8 cellular contexts compared by ENCODE assay signal in genomic region chr17:58517378-58517927, GRCh38. TPM values are rescaled to one million over a fixed set of nuclear protein-coding genes. Genes with fewer than 3 reads are reported as not detected.
DNase-seq lines count a peak whose midpoint lies in the region; ATAC-seq, FAIRE-seq and TF ChIP-seq lines count a peak whose summit lies in the region.

No MANE protein-coding gene starts in this region.

- peak overlapping the region; percentile 86 for H3K4me2 ChIP-seq in neuronal stem cell (ENCODE audit: insufficient read depth, low read length, poor library complexity, severe bottlenecking)

- H2AFZ ChIP-seq in neuronal stem cell (ENCODE audit: low read length), result peak overlapping the region; percentile 84

- peak overlapping the region; percentile 88 for H3K4me3 ChIP-seq in GM06990 (replicated peaks; ENCODE audit: low read depth, low read length)
- peak overlapping the region; percentile 88 for H3K4me3 ChIP-seq in LNCaP clone FGC (ENCODE audit: low read depth, low read length)
- peak overlapping the region; percentile 65 for H3K4me3 ChIP-seq in effector memory CD4-positive, alpha-beta T cell (ENCODE audit: insufficient read depth, low read depth, low read length, poor library complexity, severe bottlenecking)
- peak overlapping the region; percentile 80 to 83 for H3K4me3 ChIP-seq in neuronal stem cell (ENCODE audit: low read length in 2 of 2)

- H3K4ac ChIP-seq in neuronal stem cell (ENCODE audit: low read length), result no peak overlapping the region

- H4K8ac ChIP-seq in neuronal stem cell (ENCODE audit: low read depth, low read length), result no peak overlapping the region

- peak overlapping the region; percentile 79 for H3K18ac ChIP-seq in neuronal stem cell (ENCODE audit: low read length)

- H2BK15ac ChIP-seq in neuronal stem cell (ENCODE audit: low read length), result peak overlapping the region; percentile 27

- DNase-seq in GM06990 (ENCODE audit: extremely low read depth, insufficient read length), result no peak
- no peak for DNase-seq in LNCaP clone FGC (ENCODE audit: low read depth)
- DNase-seq in effector memory CD4-positive, alpha-beta T cell, result no peak
- DNase-seq in neuronal stem cell (ENCODE audit: low spot score), result no peak
- DNase-seq in frontal cortex (ENCODE audit: low spot score in 2 of 2), result no peak
- no peak for DNase-seq in HCEC 1CT
- DNase-seq in AML-193 (lab: John Stamatoyannopoulos, UW), result no peak

- peak overlapping the region; percentile 91 for H3K9ac ChIP-seq in neuronal stem cell (ENCODE audit: low read depth, low read length, poor library complexity)

- no peak for TF ChIP-seq CTCF in GM06990 (IDR thresholded peaks at IDR 0.05; ENCODE audit: insufficient read depth, low read length, poor library complexity, severe bottlenecking)
- TF ChIP-seq CTCF in LNCaP clone FGC (IDR thresholded peaks at IDR 0.05; ENCODE audit: control insufficient read depth, extremely low read depth, insufficient read depth), result no peak

- peaks cover 13% of the 10 kb centered on the region for H3K79me1 ChIP-seq in neuronal stem cell (ENCODE audit: low read depth, low read length)

- peak overlapping the region; percentile 94 for H3K23ac ChIP-seq in neuronal stem cell (ENCODE audit: low read depth, low read length, poor library complexity)

- H3K27me3 ChIP-seq in GM06990 (replicated peaks; ENCODE audit: control insufficient read depth, insufficient read depth, low read length) (no peaks in the 10 kb centered on the region), neuronal stem cell (ENCODE audit: control insufficient read depth in 3 of 3, insufficient read depth in 3 of 3, low read depth in 1 of 3, low read length in 3 of 3) (peaks cover 0 to 2% (median 0%) of the 10 kb centered on the region in 3 experiments)
- no peaks in the 10 kb centered on the region for H3K27me3 ChIP-seq in effector memory CD4-positive, alpha-beta T cell (replicated peaks; ENCODE audit: control insufficient read depth, insufficient read depth, low read length, poor library complexity, severe bottlenecking)

- peak overlapping the region; percentile 25 for H3K14ac ChIP-seq in neuronal stem cell (ENCODE audit: low read length)

- no peaks in the 10 kb centered on the region for H3K9me3 ChIP-seq in effector memory CD4-positive, alpha-beta T cell (ENCODE audit: control insufficient read depth, low read length)
- no peaks in the 10 kb centered on the region for H3K9me3 ChIP-seq in neuronal stem cell (replicated peaks in 1 of 2; ENCODE audit: control insufficient read depth in 2 of 2, insufficient read depth in 1 of 2, low read depth in 1 of 2, low read length in 2 of 2)

- H2AK5ac ChIP-seq in neuronal stem cell (ENCODE audit: low read depth, low read length), result peak overlapping the region; percentile 65

- peaks cover 1% of the 10 kb centered on the region for H3K36me3 ChIP-seq in GM06990 (ENCODE audit: control insufficient read depth, insufficient read depth, low read length)
- H3K36me3 ChIP-seq in effector memory CD4-positive, alpha-beta T cell (ENCODE audit: control insufficient read depth, insufficient read depth, low read length), result peaks cover under 1% of the 10 kb centered on the region
- H3K36me3 ChIP-seq in neuronal stem cell (replicated peaks in 1 of 2; ENCODE audit: control insufficient read depth in 2 of 2, insufficient read depth in 2 of 2, low read length in 2 of 2), result peaks cover 1 to 15% of the 10 kb centered on the region in 2 donors

- no peak overlapping the region for H2BK120ac ChIP-seq in neuronal stem cell (ENCODE audit: low read depth, low read length)

- ATAC-seq in GM19351 (IDR thresholded peaks at IDR 0.05; ENCODE audit: unreplicated experiment), result no peak

- H2BK12ac ChIP-seq in neuronal stem cell (ENCODE audit: low read length), result no peak overlapping the region

- no CpG with 5 or more reads among the region's 27 CpGs for WGBS in neuronal stem cell (ENCODE audit: extremely low coverage in 2 of 2, insufficient read length in 2 of 2, insufficient replicate concordance in 1 of 2), 2 donors

- FAIRE-seq in frontal cortex (lab: Jason Lieb, UNC), result no peak

- H2BK5ac ChIP-seq in neuronal stem cell (ENCODE audit: low read length), result no peak overlapping the region

- peaks cover 24% of the 10 kb centered on the region for H3K4me1 ChIP-seq in effector memory CD4-positive, alpha-beta T cell (ENCODE audit: control insufficient read depth, insufficient read depth, low read length, poor library complexity, severe bottlenecking)
- H3K4me1 ChIP-seq in neuronal stem cell (ENCODE audit: control insufficient read depth in 2 of 2, insufficient read depth in 1 of 2, low read depth in 1 of 2, low read length in 2 of 2), result peaks cover 12 to 14% of the 10 kb centered on the region in 2 donors

- H3K27ac ChIP-seq in effector memory CD4-positive, alpha-beta T cell (ENCODE audit: insufficient read depth, low read length, poor library complexity, severe bottlenecking), result peak overlapping the region; percentile 67
- H3K27ac ChIP-seq in neuronal stem cell (replicated peaks; ENCODE audit: low read length), result peak overlapping the region; percentile 53

- no peak overlapping the region for H4K91ac ChIP-seq in neuronal stem cell (ENCODE audit: low read depth, low read length, poor library complexity)

RNA-seq across cellular contexts. Expression of gene MTMR4, which starts 3.0 kb away (rescaled TPM):
- 18.5 TPM for polyA plus RNA-seq in neuronal stem cell (2013, experiment 1 of 2)
- 19.4 TPM for polyA plus RNA-seq in neuronal stem cell (2013, experiment 2 of 2)
- 126 TPM for total RNA-seq in frontal cortex

RNA-seq across cellular contexts. Expression of gene HSF5, which starts 29.2 kb away (rescaled TPM):
- polyA plus RNA-seq in neuronal stem cell (2013, experiment 1 of 2), result not detected
- polyA plus RNA-seq in neuronal stem cell (2013, experiment 2 of 2), result not detected
- total RNA-seq in frontal cortex, result under 0.01 TPM
